ENCODE assay signal across 19 cellular contexts in genomic region chr6:34062815-34063214, GRCh38.
DNase-seq lines count a peak whose midpoint lies in the region; FAIRE-seq and TF ChIP-seq lines count a peak whose summit lies in the region.
"Had no signal": no experiment of that assay in that cellular context is flagged by ENCODE, and none has a peak within 500 bp of the region (broad histone marks: within the 10 kb centered on the region; RNA-seq: fewer than 3 reads in every experiment).

No MANE protein-coding gene starts in this region.

- H3K9me1 ChIP-seq in keratinocyte (ENCODE audit: control insufficient read depth, extremely low read depth, insufficient read depth, low read length) = no peaks in the 10 kb centered on the region

- CTCF ChIA-PET in activated CD4-positive, alpha-beta memory T cell treated with anti-CD3 and anti-CD28 coated beads for 36 hours (lab: Charles Lee) = interaction anchor here (0.9 kb wide), 1 partner anchor 9 kb away, joined by 4 read pairs; no protein-coding TSS in a partner anchor

- dilution Hi-C loops in keratinocyte (cut with MboI; ENCODE audit: extremely low pct_ligation_motif_present, low sequenced_read_pairs) = no loop called here

- H3K4me1 ChIP-seq in BE2C = no peaks in the 10 kb centered on the region
- peaks cover 7% of the 10 kb centered on the region for H3K4me1 ChIP-seq in keratinocyte (ENCODE audit: control insufficient read depth, extremely low read depth, insufficient read depth, low read length)
- H3K4me1 ChIP-seq: left lung, vagina had no signal

- H3K9me3 Mint-ChIP-seq in activated CD4-positive, alpha-beta memory T cell treated with anti-CD3 and anti-CD28 coated beads for 36 hours = no peaks in the 10 kb centered on the region
- H3K9me3 Mint-ChIP-seq: brain had no signal

- no peak overlapping the region for H3K4me2 ChIP-seq in keratinocyte (ENCODE audit: control insufficient read depth, extremely low read depth, insufficient read depth, low read depth, low read length)

- TF ChIP-seq CTCF in BE2C (IDR thresholded peaks at IDR 0.05; ENCODE audit: low read depth, low read length) (peak; percentile 45), WERI-Rb-1 (IDR thresholded peaks at IDR 0.05; ENCODE audit: low read depth, low read length) (peak; percentile 51), keratinocyte (optimal IDR thresholded peaks at IDR 0.05 in 1 of 3, IDR thresholded peaks at IDR 0.05 in 1 of 3, conservative IDR thresholded peaks at IDR 0.05 in 1 of 3; ENCODE audit: extremely low read depth in 1 of 3, insufficient read depth in 2 of 3, low read length in 3 of 3) (peak in 2 of 3 experiments; percentile 8 to 32)

- H3K9me3 ChIP-seq in BE2C = no peaks in the 10 kb centered on the region
- H3K9me3 ChIP-seq in WERI-Rb-1 (ENCODE audit: severe bottlenecking) = no peaks in the 10 kb centered on the region
- H3K9me3 ChIP-seq in keratinocyte (ENCODE audit: control insufficient read depth, low read depth, low read length) = no peaks in the 10 kb centered on the region
- H3K9me3 ChIP-seq: left lung, stomach, vagina had no signal

- H3K9ac ChIP-seq in keratinocyte (ENCODE audit: control insufficient read depth, extremely low read depth, insufficient read depth, low read length) = no peak overlapping the region

- H3K4me1 Mint-ChIP-seq in activated CD4-positive, alpha-beta memory T cell treated with anti-CD3 and anti-CD28 coated beads for 36 hours (ENCODE audit: low read depth) = no peaks in the 10 kb centered on the region
- H3K4me1 Mint-ChIP-seq: activated CD8-positive, alpha-beta memory T cell treated with anti-CD3 and anti-CD28 coated beads, Interleukin-2, amount 10 ng/mL, durations not matched to agents 7 days and 5 days had no signal

- no peak overlapping the region for H3K27ac Mint-ChIP-seq in activated CD4-positive, alpha-beta memory T cell treated with anti-CD3 and anti-CD28 coated beads for 36 hours
- H3K27ac Mint-ChIP-seq: activated CD8-positive, alpha-beta memory T cell treated with anti-CD3 and anti-CD28 coated beads, Interleukin-2, amount 10 ng/mL, durations not matched to agents 7 days and 5 days had no signal

- POLR2A ChIA-PET in activated CD4-positive, alpha-beta memory T cell treated with anti-CD3 and anti-CD28 coated beads for 36 hours (lab: Charles Lee) = no interaction called here

- no peak overlapping the region for H3K4me3 ChIP-seq in BE2C (ENCODE audit: low read depth, low read length)
- no peak overlapping the region for H3K4me3 ChIP-seq in H7 (ENCODE audit: insufficient read depth, low read depth, low read length)
- H3K4me3 ChIP-seq in WERI-Rb-1 (ENCODE audit: low read depth, low read length) = no peak overlapping the region
- no peak overlapping the region for H3K4me3 ChIP-seq in keratinocyte (ENCODE audit: control insufficient read depth in 2 of 3, extremely low read depth in 1 of 3, insufficient read depth in 2 of 3, low read depth in 1 of 3, low read length in 3 of 3)
- H3K4me3 ChIP-seq: dorsolateral prefrontal cortex, left lung, stomach, vagina had no signal

- H2AFZ ChIP-seq in keratinocyte (ENCODE audit: control insufficient read depth, low read length) = no peak overlapping the region

- no peaks in the 10 kb centered on the region for H3K79me2 ChIP-seq in keratinocyte (ENCODE audit: control insufficient read depth, insufficient read depth, low read length)

- no peaks in the 10 kb centered on the region for H4K20me1 ChIP-seq in keratinocyte (ENCODE audit: control insufficient read depth, extremely low read depth, insufficient read depth, low read length)

- no peaks in the 10 kb centered on the region for H3K36me3 ChIP-seq in BE2C
- H3K36me3 ChIP-seq in H7 (replicated peaks; ENCODE audit: control insufficient read depth, insufficient read depth, low read length) = no peaks in the 10 kb centered on the region
- H3K36me3 ChIP-seq in WERI-Rb-1 = peaks cover 22% of the 10 kb centered on the region
- no peaks in the 10 kb centered on the region for H3K36me3 ChIP-seq in keratinocyte (ENCODE audit: control insufficient read depth in 2 of 2, extremely low read depth in 1 of 2, insufficient read depth in 2 of 2, low read length in 2 of 2)
- H3K36me3 ChIP-seq: left lung, stomach, vagina had no signal

- H3K27me3 ChIP-seq in BE2C (no peaks in the 10 kb centered on the region), H7 (ENCODE audit: control insufficient read depth, insufficient read depth, low read length) (no peaks in the 10 kb centered on the region), WERI-Rb-1 (ENCODE audit: insufficient read depth, low read depth, severe bottlenecking) (no peaks in the 10 kb centered on the region), keratinocyte (ENCODE audit: control insufficient read depth, extremely low read depth, insufficient read depth, low read length) (peaks cover 57% of the 10 kb centered on the region)
- H3K27me3 ChIP-seq: vagina had no signal

- no peak for DNase-seq in BE2C
- peak; percentile 80 for DNase-seq in H7
- no peak for DNase-seq in WERI-Rb-1
- DNase-seq in keratinocyte (ENCODE audit: low read depth, low spot score) = no peak
- no peak for DNase-seq in activated CD4-positive, alpha-beta memory T cell treated with anti-CD3 and anti-CD28 coated beads for 36 hours
- DNase-seq in germinal center (ENCODE audit: low spot score) = no peak
- no peak for DNase-seq in globus pallidus (ENCODE audit: low spot score)
- no peak for DNase-seq in activated gamma-delta T cell treated with Interleukin-2 at 50 U/mL for 16 hours
- DNase-seq: activated CD4-positive, CD25-positive, alpha-beta regulatory T cell; activated CD8-positive, alpha-beta memory T cell treated with anti-CD3 and anti-CD28 coated beads, Interleukin-2, amount 10 ng/mL, durations not matched to agents 7 days and 5 days; activated naive CD4-positive, alpha-beta T cell treated with Interleukin-2 at 50 U/mL for 16 hours; COR-L47; dorsolateral prefrontal cortex; NCI-H2029 treated with DMSO at 0.1 percent for 48 hours; NCI-H526 treated with DMSO at 0.1 percent for 48 hours; stomach had no signal

- H3K36me3 Mint-ChIP-seq in activated CD4-positive, alpha-beta memory T cell treated with anti-CD3 and anti-CD28 coated beads for 36 hours = no peaks in the 10 kb centered on the region
- H3K36me3 Mint-ChIP-seq: activated CD8-positive, alpha-beta memory T cell treated with anti-CD3 and anti-CD28 coated beads, Interleukin-2, amount 10 ng/mL, durations not matched to agents 7 days and 5 days; brain had no signal

- FAIRE-seq in keratinocyte (lab: Jason Lieb, UNC) = no peak

- intact Hi-C loops in activated CD4-positive, alpha-beta memory T cell treated with anti-CD3 and anti-CD28 coated beads for 36 hours (cut with micrococcal nuclease) = no loop called here

- H3K27me3 Mint-ChIP-seq in activated CD4-positive, alpha-beta memory T cell treated with anti-CD3 and anti-CD28 coated beads for 36 hours = peaks cover 14% of the 10 kb centered on the region

- H3K27ac ChIP-seq in WERI-Rb-1 = peak overlapping the region; percentile 97
- H3K27ac ChIP-seq in keratinocyte (ENCODE audit: control insufficient read depth, insufficient read depth, low read length) = no peak overlapping the region
- H3K27ac ChIP-seq: left lung, stomach, vagina had no signal

- H3K4me3 Mint-ChIP-seq in activated CD4-positive, alpha-beta memory T cell treated with anti-CD3 and anti-CD28 coated beads for 36 hours = no peak overlapping the region
- H3K4me3 Mint-ChIP-seq: activated CD8-positive, alpha-beta memory T cell treated with anti-CD3 and anti-CD28 coated beads, Interleukin-2, amount 10 ng/mL, durations not matched to agents 7 days and 5 days; brain had no signal
